Comparison of ENCODE assay signal across 15 cellular contexts in genomic region chr1:65371544-65371943, GRCh38.
"Had no signal": no experiment of that assay in that cellular context is flagged by ENCODE, and none has a peak within 500 bp of the region (broad histone marks: within the 10 kb centered on the region; RNA-seq: fewer than 3 reads in every experiment).

No MANE protein-coding gene starts in this region.

- H3K27ac ChIP-seq: gastrocnemius medialis, heart right ventricle, left ventricle myocardium inferior, pancreas, thyroid gland had no signal

- DNase-seq: cortex of kidney; effector CD8-positive, alpha-beta T cell; gastrocnemius medialis; heart right ventricle; islet precursor cell; left ventricle myocardium inferior; mesendoderm; naive B cell; occipital lobe; pancreas; right cardiac atrium; stimulated activated CD4-positive, alpha-beta T cell treated with anti-CD3 and anti-CD28 coated beads, Interleukin-2, amount 100 ng/mL, for 48 hours; stimulated activated naive CD4-positive, alpha-beta T cell treated with Interleukin-2 at 50 U/mL for 16 hours; thyroid gland had no signal

- H3K4me1 ChIP-seq: gastrocnemius medialis, heart right ventricle, left ventricle myocardium inferior, pancreas, thyroid gland had no signal

- ATAC-seq: gastrocnemius medialis, heart right ventricle, pancreas had no signal

- H3K27me3 ChIP-seq: dorsolateral prefrontal cortex, gastrocnemius medialis, heart right ventricle, pancreas, thyroid gland had no signal
